Comparison of ENCODE assay signal across 9 cellular contexts in the genomic region with DNA sequence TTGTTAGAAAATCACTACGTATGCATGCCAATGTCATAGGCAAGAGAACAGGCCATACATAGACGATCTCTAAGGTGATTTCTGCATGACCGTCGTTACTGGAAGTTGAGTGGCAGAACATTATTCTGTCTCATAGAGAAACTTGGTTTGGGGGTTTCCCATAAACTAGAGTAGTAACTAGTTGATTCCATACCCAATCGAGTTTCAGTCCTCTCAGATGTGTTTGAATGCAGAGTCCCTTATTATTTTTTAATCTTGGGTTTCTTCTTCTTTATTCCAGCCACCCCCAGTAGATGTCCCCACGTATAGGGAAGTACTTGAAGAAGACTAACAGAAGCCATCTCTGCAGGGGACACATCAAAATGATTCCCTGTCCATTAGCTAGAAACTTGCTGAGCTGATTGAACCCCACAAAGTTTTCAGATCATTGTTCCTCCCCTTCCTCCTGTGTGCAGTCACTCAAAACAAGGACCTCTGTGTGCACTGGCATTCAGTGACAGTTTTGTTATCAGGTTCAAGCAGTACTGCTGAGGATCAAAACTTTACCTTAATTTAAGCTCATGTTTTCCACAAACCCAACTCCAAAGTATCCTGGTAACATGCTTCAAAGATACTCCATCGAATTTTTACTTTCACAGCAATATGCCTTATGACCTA.
DNase-seq lines count a peak whose midpoint lies in the region; ATAC-seq and TF ChIP-seq lines count a peak whose summit lies in the region.
"Had no signal": no experiment of that assay in that cellular context is flagged by ENCODE, and none has a peak within 500 bp of the region (broad histone marks: within the 10 kb centered on the region; RNA-seq: fewer than 3 reads in every experiment).

No MANE protein-coding gene starts in this region.

- 67 to 80% (median 75%) methylated on average over 7 of the region's 7 CpGs for WGBS in heart left ventricle, 4 donors
- WGBS in spleen, 5 donors, result 39 to 60% (median 58%) methylated on average over 7 of the region's 7 CpGs

- H3K36me3 ChIP-seq in heart left ventricle (no peaks in the 10 kb centered on the region), spleen (no peaks in the 10 kb centered on the region), upper lobe of right lung (no peaks in the 10 kb centered on the region)

- no peaks in the 10 kb centered on the region for H3K27me3 ChIP-seq in heart left ventricle
- no peaks in the 10 kb centered on the region for H3K27me3 ChIP-seq in spleen (replicated peaks in 1 of 7)
- H3K27me3 ChIP-seq in upper lobe of right lung, result no peaks in the 10 kb centered on the region

- H3K9me3 ChIP-seq in heart left ventricle (no peaks in the 10 kb centered on the region), spleen (peaks cover 0 to 8% (median 0%) of the 10 kb centered on the region in 8 donors), upper lobe of right lung (no peaks in the 10 kb centered on the region)

- H3K4me1 Mint-ChIP-seq in activated CD4-positive, alpha-beta memory T cell treated with anti-CD3 and anti-CD28 coated beads, Interleukin-2, amount 10 ng/mL, durations not matched to agents 7 days and 5 days, result peaks cover 19% of the 10 kb centered on the region

- no peak overlapping the region for H3K27ac ChIP-seq in heart left ventricle
- H3K27ac ChIP-seq in spleen, result no peak overlapping the region
- H3K27ac ChIP-seq in upper lobe of right lung, result no peak overlapping the region

- H3K4me1 ChIP-seq in heart left ventricle, result no peaks in the 10 kb centered on the region
- H3K4me1 ChIP-seq in spleen, result no peaks in the 10 kb centered on the region
- H3K4me1 ChIP-seq in upper lobe of right lung, result no peaks in the 10 kb centered on the region

- TF ChIP-seq POLR2A in heart left ventricle (IDR thresholded peaks at IDR 0.05) (no peak), spleen (IDR thresholded peaks at IDR 0.05) (no peak)

- no peak for DNase-seq in activated CD4-positive, alpha-beta memory T cell treated with anti-CD3 and anti-CD28 coated beads, Interleukin-2, amount 10 ng/mL, durations not matched to agents 7 days and 5 days
- DNase-seq in heart left ventricle, result no peak
- DNase-seq in spleen, result no peak
- no peak for DNase-seq in NCI-H2029 (lab: John Stamatoyannopoulos, UW)
- DNase-seq in upper lobe of right lung, result no peak
- DNase-seq: NCI-H187 had no signal

- H3K4me3 ChIP-seq in heart left ventricle (no peak overlapping the region), spleen (no peak overlapping the region), upper lobe of right lung (no peak overlapping the region)

- no peak overlapping the region for H3K4me3 Mint-ChIP-seq in activated CD4-positive, alpha-beta memory T cell treated with anti-CD3 and anti-CD28 coated beads, Interleukin-2, amount 10 ng/mL, durations not matched to agents 7 days and 5 days

- peak; percentile 71 for ATAC-seq in GM19455 (IDR thresholded peaks at IDR 0.05; ENCODE audit: unreplicated experiment)
- peak; percentile 92 for ATAC-seq in HG03342 (IDR thresholded peaks at IDR 0.05; ENCODE audit: unreplicated experiment)
- ATAC-seq in heart left ventricle, result no peak
- ATAC-seq in upper lobe of right lung, result no peak

- H3K27ac Mint-ChIP-seq in activated CD4-positive, alpha-beta memory T cell treated with anti-CD3 and anti-CD28 coated beads, Interleukin-2, amount 10 ng/mL, durations not matched to agents 7 days and 5 days, result peak overlapping the region; percentile 4

- TF ChIP-seq CTCF in GM12874 (IDR thresholded peaks at IDR 0.05; ENCODE audit: insufficient read depth, low read depth, low read length), result peak; percentile 11; the same call in 1 of the 2 replicates
- no peak for TF ChIP-seq CTCF in heart left ventricle (IDR thresholded peaks at IDR 0.05)
- TF ChIP-seq CTCF in spleen (IDR thresholded peaks at IDR 0.05 in 8 of 11, conservative IDR thresholded peaks at IDR 0.05 in 3 of 11), result no peak
- TF ChIP-seq CTCF in upper lobe of right lung (IDR thresholded peaks at IDR 0.05), result no peak

- CTCF ChIA-PET in activated CD4-positive, alpha-beta memory T cell treated with anti-CD3 and anti-CD28 coated beads, Interleukin-2, amount 10 ng/mL, durations not matched to agents 7 days and 5 days (lab: Charles Lee), result interaction anchor here (0.7 to 1.0 kb wide), 2 partner anchors 10 to 42 kb away, joined by 3 read pairs; no protein-coding TSS in a partner anchor

- POLR2A ChIA-PET in activated CD4-positive, alpha-beta memory T cell treated with anti-CD3 and anti-CD28 coated beads, Interleukin-2, amount 10 ng/mL, durations not matched to agents 7 days and 5 days (lab: Charles Lee), result interaction anchor here (1.3 kb wide), 1 partner anchor 47 kb away, joined by 3 read pairs; no protein-coding TSS in a partner anchor

- H3K9me3 Mint-ChIP-seq in activated CD4-positive, alpha-beta memory T cell treated with anti-CD3 and anti-CD28 coated beads, Interleukin-2, amount 10 ng/mL, durations not matched to agents 7 days and 5 days, result no peaks in the 10 kb centered on the region

- no peaks in the 10 kb centered on the region for H3K27me3 Mint-ChIP-seq in activated CD4-positive, alpha-beta memory T cell treated with anti-CD3 and anti-CD28 coated beads, Interleukin-2, amount 10 ng/mL, durations not matched to agents 7 days and 5 days

- intact Hi-C loops in heart left ventricle (cut with DNase I) (no loop called here), spleen (cut with DNase I; ENCODE audit: low total_unique reads) (no loop called here), upper lobe of right lung (cut with DNase I) (no loop called here)

- H3K36me3 Mint-ChIP-seq in activated CD4-positive, alpha-beta memory T cell treated with anti-CD3 and anti-CD28 coated beads, Interleukin-2, amount 10 ng/mL, durations not matched to agents 7 days and 5 days (ENCODE audit: low read depth), result no peaks in the 10 kb centered on the region

Comparison
In these comparisons a context has a peak if more than half of its experiments do, and no peak if none do; other contexts are left out.
1. ATAC-seq: peak in GM19455 (single experiment) and HG03342 (single experiment); none in heart left ventricle (0 of 4) and upper lobe of right lung (single experiment).